In genomic region chrX:54494166-54494969, GRCh38 we compare ENCODE assay signal across 9 cellular contexts. TPM values are rescaled to one million over a fixed set of nuclear protein-coding genes. Genes with fewer than 3 reads are reported as not detected.
DNase-seq lines count a peak whose midpoint lies in the region; ATAC-seq and TF ChIP-seq lines count a peak whose summit lies in the region.
"Had no signal": no experiment of that assay in that cellular context is flagged by ENCODE, and none has a peak within 500 bp of the region (broad histone marks: within the 10 kb centered on the region; RNA-seq: fewer than 3 reads in every experiment).

No MANE protein-coding gene starts in this region.

- H3K36me3 ChIP-seq in right lobe of liver: no peaks in the 10 kb centered on the region
- no peaks in the 10 kb centered on the region for H3K36me3 ChIP-seq in thoracic aorta

- H3K4me1 ChIP-seq in right lobe of liver (no peaks in the 10 kb centered on the region), thoracic aorta (ENCODE audit: control insufficient read depth in 1 of 2, low read depth in 2 of 2) (peaks cover 2 to 24% of the 10 kb centered on the region in 2 donors)

- CTCF ChIA-PET in activated CD4-positive, alpha-beta T cell treated with anti-CD3 and anti-CD28 coated beads for 36 hours (lab: Charles Lee): no interaction called here

- H3K27ac ChIP-seq in right lobe of liver (no peak overlapping the region), thoracic aorta (peak overlapping the region; percentile 37 to 76)

- DNase-seq in activated CD4-positive, alpha-beta T cell treated with anti-CD3 and anti-CD28 coated beads for 36 hours: no peak
- DNase-seq in activated CD4-positive, alpha-beta T cell treated with anti-CD3 and anti-CD28 coated beads for 4 hours: no peak
- DNase-seq in right lobe of liver (no peak), thoracic aorta (ENCODE audit: low spot score) (no peak), NCI-H2029 treated with DMSO at 0.1 percent for 48 hours (lab: John Stamatoyannopoulos, UW) (no peak)
- no peak for DNase-seq in activated CD4-positive, CD25-positive, alpha-beta regulatory T cell treated with anti-CD3 and anti-CD28 coated beads, Interleukin-2, amount 50 U/mL, for 72 hours
- DNase-seq: AML-193 had no signal

- H3K9me3 ChIP-seq in right lobe of liver (no peaks in the 10 kb centered on the region), thoracic aorta (no peaks in the 10 kb centered on the region)

- H3K27ac Mint-ChIP-seq in activated CD4-positive, alpha-beta T cell treated with anti-CD3 and anti-CD28 coated beads for 36 hours: no peak overlapping the region
- H3K27ac Mint-ChIP-seq in brain: peak overlapping the region; percentile 71 to 97 (median 95)

- ATAC-seq in activated CD4-positive, alpha-beta T cell treated with anti-CD3 and anti-CD28 coated beads for 36 hours: no peak
- ATAC-seq in right lobe of liver (no peak), thoracic aorta (ENCODE audit: insufficient number of reproducible peaks, low FRiP score, low read depth) (no peak), HG03095 (IDR thresholded peaks at IDR 0.05; ENCODE audit: unreplicated experiment) (no peak)

- no peaks in the 10 kb centered on the region for H3K36me3 Mint-ChIP-seq in activated CD4-positive, alpha-beta T cell treated with anti-CD3 and anti-CD28 coated beads for 36 hours (ENCODE audit: low read depth)
- H3K36me3 Mint-ChIP-seq in brain: peaks cover 27% of the 10 kb centered on the region

- peaks cover 3% of the 10 kb centered on the region for H3K9me3 Mint-ChIP-seq in activated CD4-positive, alpha-beta T cell treated with anti-CD3 and anti-CD28 coated beads for 36 hours (ENCODE audit: low read depth)
- peaks cover 0 to 38% (median 8%) of the 10 kb centered on the region in 5 experiments for H3K9me3 Mint-ChIP-seq in brain

- peaks cover 7% of the 10 kb centered on the region for H3K4me1 Mint-ChIP-seq in activated CD4-positive, alpha-beta T cell treated with anti-CD3 and anti-CD28 coated beads for 36 hours
- H3K4me1 Mint-ChIP-seq in brain: peaks cover 61% of the 10 kb centered on the region

- H3K4me3 ChIP-seq in right lobe of liver (peak overlapping the region in 2 of 3 donors; percentile 44 to 54), thoracic aorta (peak overlapping the region; percentile 73)

- peaks cover 24% of the 10 kb centered on the region for H3K27me3 Mint-ChIP-seq in activated CD4-positive, alpha-beta T cell treated with anti-CD3 and anti-CD28 coated beads for 36 hours
- H3K27me3 Mint-ChIP-seq in brain: no peaks in the 10 kb centered on the region

- H3K27me3 ChIP-seq in right lobe of liver (no peaks in the 10 kb centered on the region), thoracic aorta (replicated peaks; ENCODE audit: insufficient read depth) (no peaks in the 10 kb centered on the region)

- intact Hi-C loops in activated CD4-positive, alpha-beta T cell treated with anti-CD3 and anti-CD28 coated beads for 36 hours (cut with DNase I, micrococcal nuclease): no loop called here
- intact Hi-C loops in right lobe of liver (cut with DNase I): no loop called here

- TF ChIP-seq POLR2A in right lobe of liver (IDR thresholded peaks at IDR 0.05): no peak

- WGBS in right lobe of liver (ENCODE audit: insufficient coverage, low coverage, low lambda C conversion rate, missing lambda C conversion rate): 47% methylated on average over 9 of the region's 9 CpGs

- POLR2A ChIA-PET in activated CD4-positive, alpha-beta T cell treated with anti-CD3 and anti-CD28 coated beads for 36 hours (lab: Charles Lee): no interaction called here

- H3K4me3 Mint-ChIP-seq in activated CD4-positive, alpha-beta T cell treated with anti-CD3 and anti-CD28 coated beads for 36 hours: peak overlapping the region; percentile 33
- H3K4me3 Mint-ChIP-seq in brain: peak overlapping the region; percentile 90 to 95 (median 94)

- TF ChIP-seq CTCF in brain (conservative IDR thresholded peaks at IDR 0.05) (no peak), right lobe of liver (IDR thresholded peaks at IDR 0.05) (no peak), thoracic aorta (IDR thresholded peaks at IDR 0.05) (no peak)

RNA-seq across cellular contexts. Expression of gene FGD1, which starts 1.7 kb away (rescaled TPM):
- total RNA-seq in activated CD4-positive, alpha-beta T cell treated with anti-CD3 and anti-CD28 coated beads for 36 hours: under 1 TPM; 0.18 to 0.28 TPM
- polyA plus RNA-seq in brain (ENCODE audit: insufficient read depth, low read depth, low replicate concordance): 17.4 TPM
- total RNA-seq in right lobe of liver (1 to 10 TPM in 1 of 6 experiments, under 1 TPM in 5; 0.51 to 1.4 (median 0.77) TPM), thoracic aorta (10 to 100 TPM in 1 of 2 donors, 1 to 10 TPM in 1; 7.0 to 11.5 TPM)

RNA-seq across cellular contexts. Expression of gene GNL3L, which starts 35.7 kb away (rescaled TPM):
- 10 to 100 TPM; 62.5 to 62.8 TPM for total RNA-seq in activated CD4-positive, alpha-beta T cell treated with anti-CD3 and anti-CD28 coated beads for 36 hours
- polyA plus RNA-seq in brain (ENCODE audit: insufficient read depth, low read depth, low replicate concordance): 10.2 TPM
- total RNA-seq in right lobe of liver (10 to 100 TPM in 4 of 6 experiments, 1 to 10 TPM in 2; 7.8 to 14.0 (median 11.9) TPM), thoracic aorta (10 to 100 TPM; 46.3 to 49.9 TPM)

RNA-seq across cellular contexts. Expression of gene TSR2, which starts 54.2 kb away (rescaled TPM):
- 10 to 100 TPM; 31.0 to 34.1 TPM for total RNA-seq in activated CD4-positive, alpha-beta T cell treated with anti-CD3 and anti-CD28 coated beads for 36 hours
- 98.8 TPM for polyA plus RNA-seq in brain (ENCODE audit: insufficient read depth, low read depth, low replicate concordance)
- 10 to 100 TPM; 10.6 to 19.9 (median 15.7) TPM for total RNA-seq in right lobe of liver
- 10 to 100 TPM; 24.8 to 30.1 TPM for total RNA-seq in thoracic aorta

Comparison
In these comparisons a context has a peak if more than half of its experiments do, and no peak if none do; other contexts are left out.
1. H3K27ac ChIP-seq: peak in thoracic aorta (2 of 2); none in right lobe of liver (0 of 3).